1 cellular context compared by ENCODE assay signal in the genomic region with DNA sequence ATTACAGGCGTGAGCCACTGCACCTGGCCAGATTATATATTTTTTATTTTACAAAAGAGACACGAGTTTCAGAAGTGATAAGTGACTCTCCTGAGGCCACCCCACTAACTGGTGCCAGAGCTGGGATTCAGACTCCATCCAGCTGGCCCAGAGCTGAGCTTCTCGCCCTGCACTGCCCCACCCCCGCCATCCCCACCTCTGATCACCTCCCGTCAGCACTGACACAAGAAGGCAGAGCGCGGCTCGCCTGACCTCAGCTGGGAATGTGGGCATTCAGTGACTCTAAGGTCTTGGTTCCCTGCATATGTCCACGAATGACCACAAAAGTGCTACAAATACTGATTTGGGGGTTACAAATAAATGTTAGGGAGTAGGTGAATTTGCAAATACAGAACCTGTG.
TF ChIP-seq lines count a peak whose summit lies in the region.

No MANE protein-coding gene starts in this region.

TF ChIP-seq in IMR-90, 13 proteins besides CTCF, POLR2A, EP300 and RAD21 (continued from another document):
- TF ChIP-seq, protein P1, sequence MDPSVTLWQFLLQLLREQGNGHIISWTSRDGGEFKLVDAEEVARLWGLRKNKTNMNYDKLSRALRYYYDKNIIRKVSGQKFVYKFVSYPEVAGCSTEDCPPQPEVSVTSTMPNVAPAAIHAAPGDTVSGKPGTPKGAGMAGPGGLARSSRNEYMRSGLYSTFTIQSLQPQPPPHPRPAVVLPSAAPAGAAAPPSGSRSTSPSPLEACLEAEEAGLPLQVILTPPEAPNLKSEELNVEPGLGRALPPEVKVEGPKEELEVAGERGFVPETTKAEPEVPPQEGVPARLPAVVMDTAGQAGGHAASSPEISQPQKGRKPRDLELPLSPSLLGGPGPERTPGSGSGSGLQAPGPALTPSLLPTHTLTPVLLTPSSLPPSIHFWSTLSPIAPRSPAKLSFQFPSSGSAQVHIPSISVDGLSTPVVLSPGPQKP (IDR thresholded peaks at IDR 0.05; ENCODE audit: borderline replicate concordance, low read depth, low read length): no peak
- no peak for TF ChIP-seq RFX5 (IDR thresholded peaks at IDR 0.05; ENCODE audit: low read depth, low read length)
- TF ChIP-seq NFE2L2 (IDR thresholded peaks at IDR 0.05; ENCODE audit: low read depth, low read length): no peak
- no peak for TF ChIP-seq MXI1 (IDR thresholded peaks at IDR 0.05; ENCODE audit: borderline replicate concordance, low read depth, low read length)
- TF ChIP-seq SMC3 (IDR thresholded peaks at IDR 0.05; ENCODE audit: low read depth, low read length): no peak
- TF ChIP-seq MAFK (IDR thresholded peaks at IDR 0.05; ENCODE audit: low read depth, low read length): no peak
- no peak for TF ChIP-seq RCOR1 (IDR thresholded peaks at IDR 0.05; ENCODE audit: insufficient replicate concordance, low read length)
- TF ChIP-seq FOS (IDR thresholded peaks at IDR 0.05; ENCODE audit: low read depth, low read length): no peak
- TF ChIP-seq CHD1 (IDR thresholded peaks at IDR 0.05; ENCODE audit: low read depth, low read length): no peak
- no peak for TF ChIP-seq MAZ (IDR thresholded peaks at IDR 0.05; ENCODE audit: borderline replicate concordance, low read depth, low read length)
- no peak for TF ChIP-seq CEBPB (IDR thresholded peaks at IDR 0.05; ENCODE audit: low read depth, low read length)
- TF ChIP-seq BHLHE40 (IDR thresholded peaks at IDR 0.05; ENCODE audit: low read depth, low read length): no peak
